9 cellular contexts compared by ENCODE assay signal in the genomic region with DNA sequence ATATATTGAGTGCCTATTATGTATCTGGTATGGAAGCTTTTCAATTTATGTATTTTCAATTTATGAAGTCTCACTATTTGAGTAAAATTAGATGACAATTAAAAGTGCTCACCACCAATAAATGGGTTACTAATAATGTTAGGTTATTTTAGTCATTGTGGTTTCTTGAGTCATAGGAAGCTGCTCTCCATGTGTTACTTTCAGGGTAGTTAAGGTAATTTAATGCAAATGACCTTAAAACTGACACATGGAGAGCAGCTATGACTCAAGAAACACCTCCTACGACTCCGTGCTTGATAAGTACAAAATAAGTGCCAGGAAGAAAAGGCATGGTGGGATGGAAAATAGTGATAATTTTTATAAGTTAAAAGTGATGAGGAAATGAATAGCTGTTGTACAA. TPM values are rescaled to one million over a fixed set of nuclear protein-coding genes. Genes with fewer than 3 reads are reported as not detected.
DNase-seq lines count a peak whose midpoint lies in the region; ATAC-seq lines count a peak whose summit lies in the region.
"Had no signal": no experiment of that assay in that cellular context is flagged by ENCODE, and none has a peak within 500 bp of the region (broad histone marks: within the 10 kb centered on the region; RNA-seq: fewer than 3 reads in every experiment).

No MANE protein-coding gene starts in this region.

- ATAC-seq in GM18508 (IDR thresholded peaks at IDR 0.05; ENCODE audit: insufficient read depth, unreplicated experiment) (peak; percentile 97), GM21786 (IDR thresholded peaks at IDR 0.05; ENCODE audit: unreplicated experiment) (peak; percentile 91), HG03571 (IDR thresholded peaks at IDR 0.05; ENCODE audit: unreplicated experiment) (peak; percentile 80)
- no peak for ATAC-seq in natural killer cell treated with Interleukin-12 subunit alpha and Interleukin-12 subunit beta and Interleukin-15 and Interleukin-18, amount 100 ng/mL, for 72 hours

- DNase-seq in glomerular visceral epithelial cell (ENCODE audit: extremely low spot score) (peak; percentile 68), NCI-H2171 treated with DMSO at 0.1 percent for 48 hours (lab: John Stamatoyannopoulos, UW) (no peak), LoVo (ENCODE audit: low spot score) (no peak), HUDEP-2 (lab: John Stamatoyannopoulos, UW; ENCODE audit: unreplicated experiment in 76 of 76) (no peak)
- no peak for DNase-seq in natural killer cell treated with Interleukin-12 subunit alpha and Interleukin-12 subunit beta and Interleukin-15 and Interleukin-18, amount 100 ng/mL, for 72 hours (ENCODE audit: low spot score)

- H3K9me3 Mint-ChIP-seq in natural killer cell treated with Interleukin-12 subunit alpha and Interleukin-12 subunit beta and Interleukin-15 and Interleukin-18, amount 100 ng/mL, for 72 hours, result peaks cover 21% of the 10 kb centered on the region

- peaks cover 0 to 3% of the 10 kb centered on the region in 2 donors for H3K4me1 Mint-ChIP-seq in natural killer cell treated with Interleukin-12 subunit alpha and Interleukin-12 subunit beta and Interleukin-15 and Interleukin-18, amount 100 ng/mL, for 72 hours (ENCODE audit: low read depth in 2 of 2)

- no peak overlapping the region for H3K27ac Mint-ChIP-seq in natural killer cell treated with Interleukin-12 subunit alpha and Interleukin-12 subunit beta and Interleukin-15 and Interleukin-18, amount 100 ng/mL, for 72 hours

- no peaks in the 10 kb centered on the region for H3K27me3 Mint-ChIP-seq in natural killer cell treated with Interleukin-12 subunit alpha and Interleukin-12 subunit beta and Interleukin-15 and Interleukin-18, amount 100 ng/mL, for 72 hours

- no peak overlapping the region for H3K4me3 Mint-ChIP-seq in natural killer cell treated with Interleukin-12 subunit alpha and Interleukin-12 subunit beta and Interleukin-15 and Interleukin-18, amount 100 ng/mL, for 72 hours

- H3K36me3 Mint-ChIP-seq in natural killer cell treated with Interleukin-12 subunit alpha and Interleukin-12 subunit beta and Interleukin-15 and Interleukin-18, amount 100 ng/mL, for 72 hours, result no peaks in the 10 kb centered on the region

RNA-seq across cellular contexts. Expression of gene TINAG, which starts 16.5 kb away (rescaled TPM):
- not detected for total RNA-seq in natural killer cell treated with Interleukin-12 subunit alpha and Interleukin-12 subunit beta and Interleukin-15 and Interleukin-18, amount 100 ng/mL, for 72 hours
- total RNA-seq: cardiac muscle cell had no signal

Comparison
In these comparisons a context has a peak if more than half of its experiments do, and no peak if none do; other contexts are left out.
1. ATAC-seq: peak in GM18508 (single experiment), GM21786 (single experiment) and HG03571 (single experiment); none in natural killer cell treated with Interleukin-12 subunit alpha and Interleukin-12 subunit beta and Interleukin-15 and Interleukin-18, amount 100 ng/mL, for 72 hours (0 of 2).